In the genomic region with DNA sequence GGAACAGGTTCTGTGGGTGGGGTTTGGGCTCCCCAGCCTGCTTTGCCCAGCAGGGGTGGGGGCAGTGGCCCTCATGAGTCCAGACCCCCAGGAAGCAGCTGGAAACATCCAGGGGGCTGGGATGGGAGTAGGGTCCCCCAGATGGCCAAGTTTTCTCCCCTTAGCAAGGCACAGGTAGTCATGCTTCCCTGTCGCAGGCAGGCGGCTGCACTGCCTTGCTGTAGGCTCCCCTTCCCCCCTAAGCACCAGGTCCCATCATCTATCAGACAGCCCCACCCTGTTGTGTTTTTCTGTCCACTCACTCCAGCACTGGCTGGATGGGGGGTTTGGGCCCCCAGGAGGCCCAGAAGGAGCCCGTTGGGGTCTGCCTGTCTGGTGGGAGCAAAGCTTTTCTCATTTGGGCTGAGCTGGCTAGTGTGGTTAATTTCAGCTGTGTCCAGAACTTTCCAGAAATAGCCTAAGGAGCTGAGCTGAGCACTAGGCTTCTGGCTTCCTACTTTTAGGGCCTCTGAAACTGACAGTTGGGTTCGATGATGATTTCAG, we compare ENCODE assay signal across 1 cellular context.
TF ChIP-seq lines count a peak whose summit lies in the region.

No MANE protein-coding gene starts in this region.

TF ChIP-seq in H1, 55 proteins besides CTCF, POLR2A, EP300 and RAD21:
- TF ChIP-seq POLR2AphosphoS5 (IDR thresholded peaks at IDR 0.05; ENCODE audit: low read depth, low read length) (peak; percentile 57; the same call in 1 of the 2 replicates), CHD2 (IDR thresholded peaks at IDR 0.05; ENCODE audit: low read length) (no peak), NRF1 (IDR thresholded peaks at IDR 0.05; ENCODE audit: low read depth, low read length) (no peak), TBP (IDR thresholded peaks at IDR 0.05; ENCODE audit: low read depth, low read length) (no peak), TCF12 (IDR thresholded peaks at IDR 0.05; ENCODE audit: low read depth, low read length) (no peak)
